In the genomic region with DNA sequence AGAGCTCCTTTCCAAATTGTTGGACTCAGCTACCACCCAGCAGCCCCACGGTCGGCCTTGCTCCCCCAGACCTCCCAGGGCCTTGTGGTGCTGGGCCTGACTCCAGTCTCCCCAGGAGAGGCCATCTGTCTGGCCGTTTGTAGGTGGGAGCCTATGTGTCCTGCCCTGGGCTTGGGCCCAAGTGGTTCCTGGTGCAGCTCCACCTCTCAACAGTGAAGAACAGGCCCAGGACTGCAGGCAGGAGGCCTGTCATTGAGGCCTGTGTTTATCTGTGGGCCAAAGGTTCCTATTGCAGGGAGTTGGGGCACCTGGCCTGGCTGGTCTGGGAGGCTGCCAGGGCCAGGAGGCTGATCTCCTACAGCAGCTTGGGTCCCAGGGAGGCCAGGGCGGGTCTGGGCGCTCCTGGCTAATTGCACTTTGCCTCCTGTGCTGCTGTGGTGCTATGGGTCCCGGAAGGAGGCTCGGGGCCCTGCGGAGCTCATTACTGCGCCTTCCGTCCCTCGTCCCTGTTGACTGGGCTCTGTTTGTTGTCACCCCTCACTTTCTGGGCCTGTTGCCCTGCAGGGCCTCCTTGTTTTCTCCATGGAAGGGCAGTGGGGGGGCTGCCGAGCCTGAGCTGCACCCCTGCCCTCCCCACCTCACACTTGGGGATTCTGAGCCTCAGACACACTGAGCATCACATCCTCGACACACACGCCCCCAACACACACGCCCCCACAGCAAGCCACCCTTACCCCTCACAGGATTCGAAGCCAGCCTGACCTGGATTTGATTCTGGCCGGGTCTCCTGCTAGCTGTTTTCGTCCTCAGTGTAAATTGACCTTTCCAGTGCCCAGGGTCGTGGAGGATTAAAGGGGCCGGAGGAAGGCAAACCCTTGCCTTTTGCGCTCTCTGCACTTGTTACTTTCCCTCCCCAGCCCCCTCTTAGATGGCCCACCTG, we compare ENCODE assay signal across 19 cellular contexts. TPM values are rescaled to one million over a fixed set of nuclear protein-coding genes. Genes with fewer than 3 reads are reported as not detected.
DNase-seq lines count a peak whose midpoint lies in the region; ATAC-seq and TF ChIP-seq lines count a peak whose summit lies in the region.
"Had no signal": no experiment of that assay in that cellular context is flagged by ENCODE, and none has a peak within 500 bp of the region (broad histone marks: within the 10 kb centered on the region; RNA-seq: fewer than 3 reads in every experiment).

No MANE protein-coding gene starts in this region.

- H3K36me3 Mint-ChIP-seq in endothelial cell (ENCODE audit: low read depth, unreplicated experiment): peaks cover 3% of the 10 kb centered on the region

- no peak overlapping the region for H3K27ac Mint-ChIP-seq in endothelial cell (ENCODE audit: unreplicated experiment)
- H3K27ac Mint-ChIP-seq: activated CD4-positive, alpha-beta T cell treated with anti-CD3 and anti-CD28 coated beads for 36 hours; activated T-helper 2 cell treated with anti-CD3 and anti-CD28 coated beads, Interferon-gamma antibody, Interleukin-2, Interleukin-4, amounts not matched to agents 10 μg/mL and 5 μg/mL and 100 μg/mL, durations not matched to agents 14 hours and 24 hours and 36 hours; nephron had no signal

- peaks cover 8% of the 10 kb centered on the region for H3K27me3 Mint-ChIP-seq in endothelial cell (ENCODE audit: unreplicated experiment)
- H3K27me3 Mint-ChIP-seq: activated CD4-positive, alpha-beta T cell treated with anti-CD3 and anti-CD28 coated beads for 36 hours had no signal

- ATAC-seq in aorta (ENCODE audit: low FRiP score) (no peak), HG03354 (IDR thresholded peaks at IDR 0.05; ENCODE audit: poor library complexity, severe bottlenecking, unreplicated experiment) (no peak)
- ATAC-seq: activated CD4-positive, alpha-beta T cell treated with anti-CD3 and anti-CD28 coated beads for 36 hours; SK-N-SH treated with all-trans-retinoic acid at 6 μM for 48 hours had no signal

- WGBS in aorta, 2 donors: 91 to 95% methylated on average over 21 of the region's 21 CpGs

- H3K27me3 ChIP-seq in left ventricle myocardium inferior (ENCODE audit: low read depth) (no peaks in the 10 kb centered on the region), right atrium auricular region (no peaks in the 10 kb centered on the region), mucosa of stomach (ENCODE audit: control insufficient read depth, insufficient read depth, low read length) (no peaks in the 10 kb centered on the region), aorta (ENCODE audit: control insufficient read depth in 1 of 2, insufficient read depth in 2 of 2, low read length in 1 of 2) (no peaks in the 10 kb centered on the region)

- H3K27ac ChIP-seq in left ventricle myocardium inferior (replicated peaks) (no peak overlapping the region), right atrium auricular region (no peak overlapping the region), aorta (ENCODE audit: low read depth in 1 of 2, low read length in 2 of 2) (no peak overlapping the region)
- H3K27ac ChIP-seq: C4-2B had no signal

- H3K4me1 Mint-ChIP-seq in endothelial cell (ENCODE audit: unreplicated experiment): no peaks in the 10 kb centered on the region
- H3K4me1 Mint-ChIP-seq: nephron had no signal

- H3K9ac ChIP-seq in mucosa of stomach (ENCODE audit: low read length): peak overlapping the region; percentile 27

- intact Hi-C loops in left ventricle myocardium inferior (cut with micrococcal nuclease): no loop called here
- intact Hi-C loops in aorta (cut with DNase I): no loop called here

- H3K4me3 ChIP-seq in left ventricle myocardium inferior (no peak overlapping the region), right atrium auricular region (no peak overlapping the region), mucosa of stomach (ENCODE audit: low read length) (no peak overlapping the region), aorta (ENCODE audit: low read length in 2 of 2) (no peak overlapping the region)

- H3K4me3 Mint-ChIP-seq in endothelial cell (ENCODE audit: unreplicated experiment): peak overlapping the region; percentile 59
- H3K4me3 Mint-ChIP-seq: activated CD4-positive, alpha-beta T cell treated with anti-CD3 and anti-CD28 coated beads for 36 hours; nephron had no signal

- H3K9me3 ChIP-seq in left ventricle myocardium inferior (replicated peaks) (no peaks in the 10 kb centered on the region), right atrium auricular region (no peaks in the 10 kb centered on the region), mucosa of stomach (ENCODE audit: control insufficient read depth, low read length) (no peaks in the 10 kb centered on the region), aorta (ENCODE audit: control insufficient read depth, low read length) (no peaks in the 10 kb centered on the region)

- DNase-seq in left ventricle myocardium inferior (peak; percentile 10), right atrium auricular region (ENCODE audit: low spot score) (no peak), endothelial cell (ENCODE audit: low spot score) (no peak), aorta (peak; percentile 37 to 51), SIG-M5 treated with dmso at 0.1 percent for 504 hours (lab: John Stamatoyannopoulos, UW; ENCODE audit: unreplicated experiment) (no peak), A172 (ENCODE audit: low spot score) (no peak)
- DNase-seq: activated CD4-positive, alpha-beta T cell treated with anti-CD3 and anti-CD28 coated beads for 36 hours; effector CD8-positive, alpha-beta T cell; GF-D8; NCI-H748 treated with DMSO at 0.1 percent for 48 hours had no signal

- H3K9me3 Mint-ChIP-seq in endothelial cell (ENCODE audit: unreplicated experiment): no peaks in the 10 kb centered on the region
- H3K9me3 Mint-ChIP-seq: activated T-helper 2 cell treated with anti-CD3 and anti-CD28 coated beads, Interferon-gamma antibody, Interleukin-2, Interleukin-4, amounts not matched to agents 10 μg/mL and 5 μg/mL and 100 μg/mL, durations not matched to agents 14 hours and 24 hours and 36 hours had no signal

- H3K36me3 ChIP-seq in left ventricle myocardium inferior: no peaks in the 10 kb centered on the region
- no peaks in the 10 kb centered on the region for H3K36me3 ChIP-seq in right atrium auricular region
- peaks cover 14% of the 10 kb centered on the region for H3K36me3 ChIP-seq in mucosa of stomach (ENCODE audit: control insufficient read depth, insufficient read depth, low read length)
- H3K36me3 ChIP-seq in aorta (ENCODE audit: control insufficient read depth in 1 of 2, insufficient read depth in 2 of 2, low read length in 1 of 2): no peaks in the 10 kb centered on the region

- no peak for TF ChIP-seq CTCF in left ventricle myocardium inferior (IDR thresholded peaks at IDR 0.05; ENCODE audit: borderline replicate concordance)
- TF ChIP-seq CTCF in right atrium auricular region (IDR thresholded peaks at IDR 0.05): no peak
- TF ChIP-seq CTCF in endothelial cell (IDR thresholded peaks at IDR 0.05; ENCODE audit: unreplicated experiment): no peak

- no peaks in the 10 kb centered on the region for H3K4me1 ChIP-seq in left ventricle myocardium inferior
- no peaks in the 10 kb centered on the region for H3K4me1 ChIP-seq in right atrium auricular region
- H3K4me1 ChIP-seq in mucosa of stomach (ENCODE audit: control insufficient read depth, insufficient read depth, low read length): peaks cover 41% of the 10 kb centered on the region
- H3K4me1 ChIP-seq in aorta (ENCODE audit: control insufficient read depth in 1 of 2, insufficient read depth in 2 of 2, low read length in 2 of 2): no peaks in the 10 kb centered on the region

RNA-seq across cellular contexts. Expression of a gene that starts 6.8 kb away (rescaled TPM):
- not detected for total RNA-seq in left ventricle myocardium inferior
- not detected for total RNA-seq in right atrium auricular region
- not detected for total RNA-seq in endothelial cell (ENCODE audit: unreplicated experiment)
- total RNA-seq in aorta: 1 to 10 TPM in 1 of 2 donors, not detected in 1; 2.1 TPM
- not detected for polyA plus RNA-seq in aorta
- not detected in 2 replicates for total RNA-seq in A172 (2014; rRNA removed; shearing (Covaris generic))
- total RNA-seq: activated CD4-positive, alpha-beta T cell treated with anti-CD3 and anti-CD28 coated beads for 36 hours; activated T-helper 2 cell treated with anti-CD3 and anti-CD28 coated beads, Interferon-gamma antibody, Interleukin-2, Interleukin-4, amounts not matched to agents 10 μg/mL and 5 μg/mL and 100 μg/mL, durations not matched to agents 14 hours and 24 hours and 36 hours; bronchial epithelial cell; H1 had no signal
- polyA plus RNA-seq: fibroblast of lung, H1 had no signal

RNA-seq across cellular contexts. Expression of a gene that starts 29.1 kb away (rescaled TPM):
- total RNA-seq in left ventricle myocardium inferior: 2.3 TPM
- total RNA-seq in right atrium auricular region: 1 to 10 TPM; 2.6 to 4.0 TPM
- total RNA-seq in endothelial cell (ENCODE audit: unreplicated experiment): 29.7 TPM
- total RNA-seq in aorta: 10 to 100 TPM in 1 of 2 donors, 1 to 10 TPM in 1; 6.9 to 22.4 TPM
- 10 to 100 TPM; 10.4 to 11.1 TPM for polyA plus RNA-seq in aorta
- 15.2 and 18.3 TPM in 2 replicates for total RNA-seq in A172 (2014; rRNA removed; shearing (Covaris generic))

RNA-seq across cellular contexts. Expression of a gene that starts 32.2 kb away (rescaled TPM):
- total RNA-seq in left ventricle myocardium inferior (3.2 TPM), right atrium auricular region (1 to 10 TPM; 1.4 to 5.0 TPM), endothelial cell (ENCODE audit: unreplicated experiment) (18.3 TPM), aorta (10 to 100 TPM; 11.6 to 27.9 TPM)
- polyA plus RNA-seq in aorta: 1 to 10 TPM; 1.9 to 2.1 TPM
- total RNA-seq in A172 (2014; rRNA removed; shearing (Covaris generic)): 0.05 TPM in 1 of 2 replicates, not detected in the other

Comparison
In these comparisons a context has a peak if more than half of its experiments do, and no peak if none do; other contexts are left out.
1. DNase-seq: peak in left ventricle myocardium inferior (single experiment) and aorta (2 of 2); none in right atrium auricular region (single experiment), endothelial cell (single experiment), SIG-M5 treated with dmso at 0.1 percent for 504 hours (single experiment) and A172 (single experiment).